In genomic region chr12:57517187-57517586, GRCh38 we compare ENCODE assay signal across 11 cellular contexts. TPM values are rescaled to one million over a fixed set of nuclear protein-coding genes. Genes with fewer than 3 reads are reported as not detected.
A peak's percentile ranks its signal among the peaks of the same experiment; 100 is the strongest.
DNase-seq lines count a peak whose midpoint lies in the region; ATAC-seq and TF ChIP-seq lines count a peak whose summit lies in the region.
"Had no signal": no experiment of that assay in that cellular context is flagged by ENCODE, and none has a peak within 500 bp of the region (broad histone marks: within the 10 kb centered on the region; RNA-seq: fewer than 3 reads in every experiment).

No MANE protein-coding gene starts in this region.

- H3K4me1 Mint-ChIP-seq in activated naive CD4-positive, alpha-beta T cell treated with anti-CD3 and anti-CD28 coated beads, Interleukin-2, amount 50 U/mL, for 24 hours: peaks cover 40% of the 10 kb centered on the region

- H3K36me3 ChIP-seq in WERI-Rb-1 (peaks cover 78% of the 10 kb centered on the region), thoracic aorta (peaks cover 46% of the 10 kb centered on the region)

- H3K4me3 ChIP-seq in WERI-Rb-1 (ENCODE audit: low read depth, low read length): no peak overlapping the region
- peak overlapping the region; percentile 86 to 100 for H3K4me3 ChIP-seq in foreskin fibroblast (ENCODE audit: low read depth in 1 of 2, low read length in 2 of 2)
- no peak overlapping the region for H3K4me3 ChIP-seq in thoracic aorta

- H3K9me3 Mint-ChIP-seq in activated naive CD4-positive, alpha-beta T cell treated with anti-CD3 and anti-CD28 coated beads, Interleukin-2, amount 50 U/mL, for 24 hours: no peaks in the 10 kb centered on the region

- H3K27ac Mint-ChIP-seq in activated naive CD4-positive, alpha-beta T cell treated with anti-CD3 and anti-CD28 coated beads, Interleukin-2, amount 50 U/mL, for 24 hours: peak overlapping the region; percentile 84

- H3K36me3 Mint-ChIP-seq in activated naive CD4-positive, alpha-beta T cell treated with anti-CD3 and anti-CD28 coated beads, Interleukin-2, amount 50 U/mL, for 24 hours: peaks cover 24% of the 10 kb centered on the region

- ATAC-seq in thoracic aorta (ENCODE audit: insufficient number of reproducible peaks, low FRiP score, low read depth) (no peak), GM21576 (IDR thresholded peaks at IDR 0.05; ENCODE audit: unreplicated experiment) (no peak), GM21737 (IDR thresholded peaks at IDR 0.05; ENCODE audit: unreplicated experiment) (no peak)
- ATAC-seq: activated CD4-positive, CD25-positive, alpha-beta regulatory T cell treated with anti-CD3 and anti-CD28 coated beads, Interleukin-2, amount 50 U/mL, for 24 hours had no signal

- H3K27me3 Mint-ChIP-seq in activated naive CD4-positive, alpha-beta T cell treated with anti-CD3 and anti-CD28 coated beads, Interleukin-2, amount 50 U/mL, for 24 hours: no peaks in the 10 kb centered on the region

- peak overlapping the region; percentile 72 for H3K4me3 Mint-ChIP-seq in activated naive CD4-positive, alpha-beta T cell treated with anti-CD3 and anti-CD28 coated beads, Interleukin-2, amount 50 U/mL, for 24 hours

- H3K4me1 ChIP-seq in thoracic aorta (ENCODE audit: control insufficient read depth in 1 of 2, low read depth in 2 of 2): peaks cover 30 to 39% of the 10 kb centered on the region in 2 donors

- TF ChIP-seq CTCF in WERI-Rb-1 (IDR thresholded peaks at IDR 0.05; ENCODE audit: low read depth, low read length) (no peak), foreskin fibroblast (IDR thresholded peaks at IDR 0.05; ENCODE audit: low read depth, low read length) (no peak), thoracic aorta (IDR thresholded peaks at IDR 0.05) (no peak)

- H3K27ac ChIP-seq in WERI-Rb-1 (0 out of 2 replicates have a peak overlapping the region, but pooled peaks have one; percentile 15), thoracic aorta (peak overlapping the region; percentile 23 to 94)

- no peaks in the 10 kb centered on the region for H3K27me3 ChIP-seq in WERI-Rb-1 (ENCODE audit: insufficient read depth, low read depth, severe bottlenecking)
- no peaks in the 10 kb centered on the region for H3K27me3 ChIP-seq in thoracic aorta (replicated peaks; ENCODE audit: insufficient read depth)

- H3K9me3 ChIP-seq in WERI-Rb-1 (ENCODE audit: severe bottlenecking) (no peaks in the 10 kb centered on the region), thoracic aorta (no peaks in the 10 kb centered on the region)

- no peak for DNase-seq in activated naive CD4-positive, alpha-beta T cell treated with Interleukin-2 at 50 U/mL for 16 hours
- DNase-seq in WERI-Rb-1: no peak
- DNase-seq in foreskin fibroblast: peak; percentile 57 to 82
- DNase-seq in thoracic aorta (ENCODE audit: low spot score): no peak
- no peak for DNase-seq in central memory CD4-positive, alpha-beta T cell
- DNase-seq: NCI-H1694; stimulated activated CD4-positive, alpha-beta T cell treated with anti-CD3 and anti-CD28 coated beads, Interleukin-12 subunit alpha, Interleukin-12 subunit beta, amount 100 ng/mL, for 4 hours had no signal

RNA-seq across cellular contexts. Expression of gene DDIT3, which starts 3.1 kb away (rescaled TPM):
- total RNA-seq in thoracic aorta: 10 to 100 TPM; 35.5 to 39.6 TPM

RNA-seq across cellular contexts. Expression of gene MBD6, which starts 5.4 kb away (rescaled TPM):
- total RNA-seq in thoracic aorta: 10 to 100 TPM; 39.2 to 54.3 TPM

RNA-seq across cellular contexts. Expression of gene MARS1, which starts 29.3 kb away (rescaled TPM):
- total RNA-seq in thoracic aorta: 100 to 1,000 TPM in 1 of 2 donors, 10 to 100 TPM in 1; 58.8 to 104 TPM

RNA-seq across cellular contexts. Expression of gene DCTN2, which starts 29.8 kb away (rescaled TPM):
- 100 to 1,000 TPM; 101 to 153 TPM for total RNA-seq in thoracic aorta

RNA-seq across cellular contexts. Expression of gene KIF5A, which starts 32.7 kb away (rescaled TPM):
- 1 to 10 TPM in 1 of 2 donors, under 1 TPM in 1; 0.81 to 2.7 TPM for total RNA-seq in thoracic aorta

Comparison
In these comparisons a context has a peak if more than half of its experiments do, and no peak if none do; other contexts are left out.
1. DNase-seq: peak in foreskin fibroblast (2 of 2); none in activated naive CD4-positive, alpha-beta T cell treated with Interleukin-2 at 50 U/mL for 16 hours (single experiment), WERI-Rb-1 (single experiment), thoracic aorta (single experiment) and central memory CD4-positive, alpha-beta T cell (single experiment).
2. H3K4me3 ChIP-seq: peak in foreskin fibroblast (2 of 2); none in WERI-Rb-1 (single experiment) and thoracic aorta (single experiment).